ENCODE assay signal across 1 cellular context in the genomic region with DNA sequence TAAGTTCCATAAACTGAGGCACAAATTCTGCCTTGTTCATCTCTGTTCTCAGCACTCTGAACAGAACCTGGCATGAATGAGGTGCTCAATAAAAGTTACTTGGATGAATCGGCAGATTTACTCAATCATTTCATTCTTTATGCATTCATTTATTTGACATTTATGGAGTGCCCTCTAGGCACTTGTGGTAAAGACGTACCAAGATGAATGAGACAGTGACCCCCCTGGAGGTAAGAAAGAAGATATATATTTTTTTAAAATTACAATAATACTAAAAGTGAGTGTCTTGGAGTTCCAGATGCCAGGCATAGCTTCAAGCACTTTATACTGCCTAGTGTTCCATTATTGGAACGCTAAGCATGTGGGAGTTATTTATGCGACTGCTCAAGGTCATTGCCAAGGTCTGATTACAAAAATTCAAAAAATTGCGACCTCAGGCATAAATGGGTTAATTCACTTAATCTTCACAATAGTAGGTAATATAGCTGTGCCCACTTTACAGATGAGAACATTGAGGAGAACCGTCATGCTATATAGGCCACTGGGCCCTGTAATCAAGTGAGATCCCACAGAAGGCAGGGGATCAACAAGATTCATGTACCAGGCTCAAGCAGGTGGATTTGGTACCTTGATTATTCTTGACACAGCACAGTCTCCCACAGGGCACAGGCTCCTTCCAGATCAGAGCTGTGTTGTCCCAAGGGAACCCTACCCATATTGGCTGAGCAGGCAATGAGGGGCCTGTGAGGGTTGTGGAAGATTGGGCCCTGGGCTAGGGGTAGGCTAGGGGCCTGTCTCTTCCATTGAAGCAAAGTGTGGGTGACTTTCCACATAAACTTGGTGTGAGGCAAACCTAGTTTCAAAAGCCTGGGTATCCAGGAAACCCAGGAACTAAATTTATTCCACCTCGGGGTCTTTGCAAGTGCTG.
TF ChIP-seq lines count a peak whose summit lies in the region.

No MANE protein-coding gene starts in this region.

TF ChIP-seq in A549, 52 proteins besides CTCF, POLR2A, EP300 and RAD21 (continued from another document):
- no peak for TF ChIP-seq CEBPB (IDR thresholded peaks at IDR 0.05)
- TF ChIP-seq GATA3 (IDR thresholded peaks at IDR 0.05; ENCODE audit: borderline replicate concordance): no peak
- TF ChIP-seq JUNB (IDR thresholded peaks at IDR 0.05): no peak
- TF ChIP-seq ZNF302 (CRISPR knock-in tag; IDR thresholded peaks at IDR 0.05): no peak
TF ChIP-seq in A549: peak in this region for 0.
